8 cellular contexts compared by ENCODE assay signal in genomic region chr2:110105608-110106467, GRCh38. TPM values are rescaled to one million over a fixed set of nuclear protein-coding genes. Genes with fewer than 3 reads are reported as not detected.
DNase-seq lines count a peak whose midpoint lies in the region; ATAC-seq and TF ChIP-seq lines count a peak whose summit lies in the region.
"Had no signal": no experiment of that assay in that cellular context is flagged by ENCODE, and none has a peak within 500 bp of the region (broad histone marks: within the 10 kb centered on the region; RNA-seq: fewer than 3 reads in every experiment).

No MANE protein-coding gene starts in this region.

- no peak for TF ChIP-seq CTCF in coronary artery (IDR thresholded peaks at IDR 0.05)

- peak overlapping the region; percentile 16 to 66 for H3K9ac ChIP-seq in duodenal mucosa (ENCODE audit: low read depth in 1 of 2, low read length in 2 of 2)

- ATAC-seq in GM21619 (IDR thresholded peaks at IDR 0.05; ENCODE audit: unreplicated experiment): no peak

- H3K36me3 ChIP-seq in duodenal mucosa (ENCODE audit: control insufficient read depth in 1 of 2, insufficient read depth in 2 of 2, low read length in 2 of 2): peaks cover 0 to 9% of the 10 kb centered on the region in 2 donors

- peak overlapping the region in 1 of 2 donors; percentile 5 for H3K4me3 ChIP-seq in duodenal mucosa (ENCODE audit: low read depth in 1 of 2, low read length in 2 of 2)
- no peak overlapping the region for H3K4me3 ChIP-seq in coronary artery

- no peaks in the 10 kb centered on the region for H3K27me3 ChIP-seq in duodenal mucosa (ENCODE audit: control insufficient read depth in 1 of 2, insufficient read depth in 2 of 2, low read length in 2 of 2)

- no peaks in the 10 kb centered on the region for H3K9me3 ChIP-seq in duodenal mucosa (ENCODE audit: control insufficient read depth in 1 of 2, low read length in 2 of 2)

- DNase-seq in DMS53 treated with DMSO at 0.1 percent for 48 hours (lab: John Stamatoyannopoulos, UW; ENCODE audit: unreplicated experiment): peak; percentile 79
- DNase-seq in LoVo (ENCODE audit: low spot score): peak; percentile 94
- peak; percentile 89 for DNase-seq in renal cortical epithelial cell (ENCODE audit: low read depth)
- DNase-seq in coronary artery (ENCODE audit: low spot score): no peak
- no peak for DNase-seq in activated gamma-delta T cell treated with Interleukin-2 at 50 U/mL for 16 hours
- DNase-seq: hippocampal formation had no signal

- H3K27ac ChIP-seq in duodenal mucosa (ENCODE audit: low read depth, low read length) (peak overlapping the region; percentile 85), coronary artery (peak overlapping the region in 1 of 2 donors; percentile 9)

- peaks cover 55 to 56% of the 10 kb centered on the region in 2 donors for H3K4me1 ChIP-seq in duodenal mucosa (ENCODE audit: control insufficient read depth in 1 of 2, insufficient read depth in 2 of 2, low read length in 2 of 2)

RNA-seq across cellular contexts. Expression of gene MALL, which starts 9.8 kb away (rescaled TPM):
- total RNA-seq in renal cortical epithelial cell: 9.7 and 60.8 TPM in 2 replicates

Comparison
In these comparisons a context has a peak if more than half of its experiments do, and no peak if none do; other contexts are left out.
1. DNase-seq: peak in DMS53 treated with DMSO at 0.1 percent for 48 hours (single experiment), LoVo (single experiment) and renal cortical epithelial cell (single experiment); none in coronary artery (single experiment) and activated gamma-delta T cell treated with Interleukin-2 at 50 U/mL for 16 hours (single experiment).